Comparison of ENCODE assay signal across 9 cellular contexts in the genomic region with DNA sequence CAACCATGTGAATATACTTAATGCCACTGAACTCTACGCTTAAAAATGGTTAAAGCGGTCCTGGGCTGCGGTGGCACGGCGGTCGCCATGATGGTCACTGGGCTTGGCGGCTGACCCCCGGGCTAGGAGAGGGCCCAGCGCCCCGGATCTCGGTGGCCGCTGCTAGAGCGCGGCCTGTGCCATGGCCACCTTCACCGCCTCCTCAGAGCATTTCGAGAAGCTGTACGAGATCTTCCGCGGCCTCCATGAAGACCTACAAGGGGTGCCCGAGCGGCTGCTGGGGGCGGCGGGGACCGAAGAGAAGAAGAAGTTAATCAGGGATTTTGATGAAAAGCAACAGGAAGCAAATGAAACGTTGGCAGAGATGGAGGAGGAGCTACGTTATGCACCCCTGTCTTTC.
"Had no signal": no experiment of that assay in that cellular context is flagged by ENCODE, and none has a peak within 500 bp of the region (broad histone marks: within the 10 kb centered on the region; RNA-seq: fewer than 3 reads in every experiment).

No MANE protein-coding gene starts in this region.

- H3K4me1 ChIP-seq: HAP-1 had no signal

- DNase-seq: GM23248, GOT3, H7, HFFc6, KG1 had no signal

- ATAC-seq: HCT116, K562 had no signal

- H3K9ac ChIP-seq: GM23248 had no signal

- H3K36me3 ChIP-seq: HAP-1 had no signal

- H2AFZ ChIP-seq: GM23248 had no signal

- H3K9me3 ChIP-seq: HAP-1 had no signal

- H3K27ac ChIP-seq: GM23248, HL-60 had no signal

- H3K4me3 ChIP-seq: GM23248, HAP-1, K562 had no signal
